In the genomic region with DNA sequence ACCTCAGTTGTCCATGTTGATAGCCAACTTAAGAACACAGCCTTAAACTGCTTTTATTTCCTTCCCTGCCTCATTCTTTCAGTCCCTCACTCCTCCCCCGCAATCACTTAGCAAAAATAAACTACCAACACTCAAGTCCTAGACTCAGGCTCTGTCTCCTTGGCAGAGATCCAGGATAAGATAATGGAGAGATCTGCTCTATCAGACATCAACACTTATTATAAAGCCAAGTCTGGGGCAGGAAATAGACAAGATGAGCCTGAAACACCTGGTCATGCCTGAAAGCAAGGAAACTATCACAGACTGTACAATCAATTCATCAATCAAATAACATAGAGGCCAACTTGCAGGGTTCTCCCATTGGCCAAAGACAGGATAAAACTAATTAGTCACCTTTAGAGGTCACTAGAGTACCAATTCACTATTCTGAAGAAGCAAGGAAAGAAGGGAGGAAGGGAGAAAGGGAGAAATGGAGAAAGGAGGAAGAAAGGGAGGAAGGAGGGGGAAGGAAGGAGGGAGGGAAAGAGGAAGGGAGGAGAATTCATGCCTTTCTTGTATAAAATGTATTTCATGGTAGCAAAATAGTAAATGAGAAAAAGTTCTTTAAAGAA, we compare ENCODE assay signal across 11 cellular contexts. TPM values are rescaled to one million over a fixed set of nuclear protein-coding genes. Genes with fewer than 3 reads are reported as not detected.
A peak's percentile ranks its signal among the peaks of the same experiment; 100 is the strongest.
DNase-seq lines count a peak whose midpoint lies in the region; TF ChIP-seq lines count a peak whose summit lies in the region.
"Had no signal": no experiment of that assay in that cellular context is flagged by ENCODE, and none has a peak within 500 bp of the region (broad histone marks: within the 10 kb centered on the region; RNA-seq: fewer than 3 reads in every experiment).

No MANE protein-coding gene starts in this region.

- H3K36me3 ChIP-seq in osteoblast (ENCODE audit: insufficient read depth, low read length), result no peaks in the 10 kb centered on the region

- DNase-seq in NCI-H524 (lab: John Stamatoyannopoulos, UW) (peak; percentile 39 to 64), NCI-H524 treated with DMSO at 0.1 percent for 48 hours (lab: John Stamatoyannopoulos, UW) (no peak), NCI-H1105 treated with DMSO at 0.1 percent for 48 hours (lab: John Stamatoyannopoulos, UW) (peak; percentile 69), choroid plexus epithelial cell (ENCODE audit: low read depth) (peak; percentile 13), pons (ENCODE audit: low spot score) (peak; percentile 50), mesenteric fat pad (ENCODE audit: low spot score) (no peak), osteoblast (ENCODE audit: insufficient read length, low spot score, missing footprints) (no peak)
- no peak for DNase-seq in central memory CD4-positive, alpha-beta T cell
- DNase-seq: islet precursor cell had no signal

- H3K27ac ChIP-seq in osteoblast (ENCODE audit: low read depth, low read length), result no peak overlapping the region
- H3K27ac ChIP-seq: coronary artery, SK-N-MC had no signal

- H3K9me3 ChIP-seq in osteoblast (ENCODE audit: low read depth, low read length), result no peaks in the 10 kb centered on the region

- no peaks in the 10 kb centered on the region for H3K27me3 ChIP-seq in osteoblast (ENCODE audit: insufficient read depth, low read length)

- H3K4me1 ChIP-seq in osteoblast (ENCODE audit: insufficient read depth, low read length), result no peaks in the 10 kb centered on the region

- H3K4me2 ChIP-seq in osteoblast (ENCODE audit: insufficient read depth, low read length), result no peak overlapping the region

- peak; percentile 14 for TF ChIP-seq CTCF in choroid plexus epithelial cell (conservative IDR thresholded peaks at IDR 0.05; ENCODE audit: low read depth, low read length)
- no peak for TF ChIP-seq CTCF in osteoblast (IDR thresholded peaks at IDR 0.05; ENCODE audit: extremely low read depth, low read depth, low read length)

- no peak overlapping the region for H2AFZ ChIP-seq in osteoblast (ENCODE audit: low read length)

- H3K4me3 ChIP-seq in choroid plexus epithelial cell (ENCODE audit: low read depth, low read length), result no peak overlapping the region
- H3K4me3 ChIP-seq in osteoblast (ENCODE audit: insufficient read depth, low read length), result no peak overlapping the region
- H3K4me3 ChIP-seq: coronary artery, SK-N-MC had no signal

- H4K20me1 ChIP-seq in osteoblast (ENCODE audit: insufficient read depth, low read length), result no peaks in the 10 kb centered on the region

- H3K79me2 ChIP-seq in osteoblast (ENCODE audit: insufficient read depth, low read length), result no peaks in the 10 kb centered on the region

RNA-seq across cellular contexts. Expression of a gene that starts 15.6 kb away (rescaled TPM):
- total RNA-seq in mesenteric fat pad (0.55 TPM), osteoblast (2.9 and 3.2 TPM in 2 replicates)

Comparison
In these comparisons a context has a peak if more than half of its experiments do, and no peak if none do; other contexts are left out.
1. DNase-seq: peak in NCI-H524 (2 of 2), NCI-H1105 treated with DMSO at 0.1 percent for 48 hours (single experiment), choroid plexus epithelial cell (single experiment) and pons (single experiment); none in NCI-H524 treated with DMSO at 0.1 percent for 48 hours (single experiment), mesenteric fat pad (single experiment), central memory CD4-positive, alpha-beta T cell (single experiment) and osteoblast (single experiment).